25 cellular contexts compared by ENCODE assay signal in the genomic region with DNA sequence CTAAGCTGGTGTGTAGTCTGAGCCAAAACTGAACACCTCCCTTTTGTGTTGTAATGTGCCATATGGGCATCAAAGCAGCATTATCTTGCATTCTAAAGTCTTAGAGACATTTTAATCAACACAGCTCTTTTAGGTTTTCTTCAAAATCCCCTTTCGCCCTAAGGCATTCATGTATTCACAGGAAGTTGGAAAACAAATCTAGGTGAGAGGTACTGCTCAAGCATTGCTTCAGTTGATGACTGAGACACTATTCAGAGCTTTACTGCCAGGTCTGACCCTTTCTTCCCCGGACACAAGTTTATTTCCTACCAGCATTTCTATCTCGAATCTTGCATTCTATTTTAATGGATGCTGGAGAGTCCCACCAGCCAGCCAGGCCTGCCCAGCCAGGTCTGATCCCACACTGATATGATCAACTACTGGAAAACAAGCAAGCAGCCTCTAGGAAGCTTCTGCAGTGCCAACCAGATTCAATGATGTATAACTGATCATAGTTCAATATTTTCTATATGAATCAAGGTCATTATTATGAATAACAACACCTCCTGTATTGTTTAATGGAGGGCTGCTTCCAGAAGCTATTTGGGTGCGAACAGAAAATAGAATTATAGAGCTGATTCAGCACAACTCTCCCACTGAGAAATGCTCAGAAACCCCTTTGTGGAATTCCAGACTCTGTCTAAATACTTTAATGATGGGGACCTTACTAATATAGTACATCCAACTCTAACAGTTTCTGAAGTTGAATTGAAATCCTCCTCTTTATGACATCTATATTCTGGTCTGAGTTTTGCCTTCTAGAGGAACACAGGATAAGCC. TPM values are rescaled to one million over a fixed set of nuclear protein-coding genes. Genes with fewer than 3 reads are reported as not detected.
DNase-seq lines count a peak whose midpoint lies in the region; ATAC-seq, FAIRE-seq and TF ChIP-seq lines count a peak whose summit lies in the region.
"Had no signal": no experiment of that assay in that cellular context is flagged by ENCODE, and none has a peak within 500 bp of the region (broad histone marks: within the 10 kb centered on the region; RNA-seq: fewer than 3 reads in every experiment).

No MANE protein-coding gene starts in this region.

- peak overlapping the region; percentile 36 for H3K4me2 ChIP-seq in keratinocyte (ENCODE audit: control insufficient read depth, extremely low read depth, insufficient read depth, low read depth, low read length)

- H3K9ac ChIP-seq in SK-N-MC (ENCODE audit: insufficient read length) (no peak overlapping the region), keratinocyte (ENCODE audit: control insufficient read depth, extremely low read depth, insufficient read depth, low read length) (no peak overlapping the region)

- H3K9me1 ChIP-seq in keratinocyte (ENCODE audit: control insufficient read depth, extremely low read depth, insufficient read depth, low read length), result no peaks in the 10 kb centered on the region

- 0 out of 2 replicates have a peak overlapping the region, but pooled peaks have one; percentile 8 for H3K27ac ChIP-seq in SK-N-MC
- H3K27ac ChIP-seq in keratinocyte (ENCODE audit: control insufficient read depth, insufficient read depth, low read length), result no peak overlapping the region
- H3K27ac ChIP-seq: HL-60, RWPE1 had no signal

- ATAC-seq in activated CD4-positive, CD25-positive, alpha-beta regulatory T cell treated with anti-CD3 and anti-CD28 coated beads, Interleukin-2, amount 50 U/mL, for 24 hours, result no peak
- no peak for ATAC-seq in GM21423 (IDR thresholded peaks at IDR 0.05; ENCODE audit: unreplicated experiment)
- ATAC-seq: CD8-positive, alpha-beta T cell; Panc1 had no signal

- H3K27me3 ChIP-seq in BE2C (no peaks in the 10 kb centered on the region), keratinocyte (ENCODE audit: control insufficient read depth, extremely low read depth, insufficient read depth, low read length) (no peaks in the 10 kb centered on the region)
- H3K27me3 ChIP-seq: MG63 had no signal

- no peak overlapping the region for H3K4me3 ChIP-seq in BE2C (ENCODE audit: low read depth, low read length)
- H3K4me3 ChIP-seq in SK-N-MC, result no peak overlapping the region
- H3K4me3 ChIP-seq in keratinocyte (ENCODE audit: control insufficient read depth in 2 of 3, extremely low read depth in 1 of 3, insufficient read depth in 2 of 3, low read depth in 1 of 3, low read length in 3 of 3), result no peak overlapping the region
- H3K4me3 ChIP-seq: MG63 had no signal

- DNase-seq in BE2C (peak; percentile 33), ELR (ENCODE audit: low read depth) (peak; percentile 15), SK-N-MC (ENCODE audit: low read depth, low spot score) (no peak), keratinocyte (ENCODE audit: low read depth, low spot score) (no peak), GM10248 (ENCODE audit: extremely low spot score) (no peak), NCI-H345 treated with DMSO at 0.1 percent for 48 hours (lab: John Stamatoyannopoulos, UW; ENCODE audit: unreplicated experiment) (no peak)
- DNase-seq: C1 segment of cervical spinal cord; Caco-2; CD8-positive, alpha-beta T cell; GF-D8; Kasumi-1; MG63; NCI-H1105 treated with DMSO at 0.1 percent for 48 hours; NCI-H146; NCI-H1930; NCI-H2107; NCI-H446 treated with DMSO at 0.1 percent for 48 hours; NCI-H526 treated with DMSO at 0.1 percent for 48 hours; SHP77 had no signal

- H3K36me3 ChIP-seq in BE2C (no peaks in the 10 kb centered on the region), SK-N-MC (ENCODE audit: insufficient read depth, low read length) (no peaks in the 10 kb centered on the region), keratinocyte (ENCODE audit: control insufficient read depth in 2 of 2, extremely low read depth in 1 of 2, insufficient read depth in 2 of 2, low read length in 2 of 2) (no peaks in the 10 kb centered on the region)
- H3K36me3 ChIP-seq: MG63 had no signal

- dilution Hi-C loops in keratinocyte (cut with MboI; ENCODE audit: extremely low pct_ligation_motif_present, low sequenced_read_pairs), result no loop called here

- CTCF ChIA-PET in GM10248 (lab: Yijun Ruan, JAX), result interaction anchor here (0.6 to 2.4 kb wide), 5 partner anchors 8 to 117 kb away, joined by 3 to 9 read pairs (median 4); no protein-coding TSS in a partner anchor

- H4K20me1 ChIP-seq in keratinocyte (ENCODE audit: control insufficient read depth, extremely low read depth, insufficient read depth, low read length), result no peaks in the 10 kb centered on the region

- POLR2A ChIA-PET in GM10248 (lab: Yijun Ruan, JAX), result interaction anchor here (0.6 kb wide), 1 partner anchor 589 kb away, joined by 3 read pairs; no protein-coding TSS in a partner anchor

- H3K4me1 ChIP-seq in BE2C (peaks cover 12% of the 10 kb centered on the region), keratinocyte (ENCODE audit: control insufficient read depth, extremely low read depth, insufficient read depth, low read length) (peaks cover 5% of the 10 kb centered on the region)
- H3K4me1 ChIP-seq: Caco-2 had no signal

- H3K9me3 ChIP-seq in BE2C (no peaks in the 10 kb centered on the region), SK-N-MC (ENCODE audit: low read depth, low read length) (no peaks in the 10 kb centered on the region), keratinocyte (ENCODE audit: control insufficient read depth, low read depth, low read length) (no peaks in the 10 kb centered on the region)
- H3K9me3 ChIP-seq: Caco-2, MG63 had no signal

- no peak overlapping the region for H2AFZ ChIP-seq in keratinocyte (ENCODE audit: control insufficient read depth, low read length)

- TF ChIP-seq CTCF in BE2C (IDR thresholded peaks at IDR 0.05; ENCODE audit: low read depth, low read length), result no peak
- TF ChIP-seq CTCF in keratinocyte (optimal IDR thresholded peaks at IDR 0.05 in 1 of 3, IDR thresholded peaks at IDR 0.05 in 1 of 3, conservative IDR thresholded peaks at IDR 0.05 in 1 of 3; ENCODE audit: extremely low read depth in 1 of 3, insufficient read depth in 2 of 3, low read length in 3 of 3), result no peak
- no peak for TF ChIP-seq CTCF in GM10248 (IDR thresholded peaks at IDR 0.05; ENCODE audit: control extremely low read depth, extremely low read depth, low read depth, missing control alignments)

- peak; percentile 75 for FAIRE-seq in keratinocyte (lab: Jason Lieb, UNC)
- FAIRE-seq: GM12892 had no signal

- H3K79me2 ChIP-seq in keratinocyte (ENCODE audit: control insufficient read depth, insufficient read depth, low read length), result peaks cover 5% of the 10 kb centered on the region

RNA-seq across cellular contexts. Expression of gene BRAF, which starts 4.0 kb away (rescaled TPM):
- polyA plus RNA-seq in BE2C (2012; ENCODE audit: insufficient read depth, insufficient read length, low read depth), result 11.7 TPM
- 9.4 to 12.4 TPM (median 9.4 TPM) in 3 replicates for polyA plus RNA-seq in keratinocyte
- polyA plus RNA-seq in keratinocyte (2011; ENCODE audit: low read depth), result 19.9 TPM
- polyA plus RNA-seq in keratinocyte (2011; cell fraction: cytosol; rRNA removed), result 6.7 and 14.0 TPM in 2 replicates
- 16.6 and 17.8 TPM in 2 replicates for polyA plus RNA-seq in keratinocyte (2011; cell fraction: nucleus; rRNA removed)
- 4.8 and 9.5 TPM in 2 replicates for polyA plus RNA-seq in keratinocyte (2012; ENCODE audit: low replicate concordance)
- polyA minus RNA-seq in keratinocyte, result 10.1 to 45.0 TPM (median 27.8 TPM) in 3 replicates
- polyA minus RNA-seq in keratinocyte (2011; cell fraction: cytosol; rRNA and poly(A)+ RNA removed), result 15.5 TPM
- 28.3 and 64.5 TPM in 2 replicates for polyA minus RNA-seq in keratinocyte (2011; cell fraction: nucleus; rRNA and poly(A)+ RNA removed)

Comparison
In these comparisons a context has a peak if more than half of its experiments do, and no peak if none do; other contexts are left out.
1. DNase-seq: peak in BE2C (single experiment) and ELR (single experiment); none in SK-N-MC (single experiment), keratinocyte (single experiment), GM10248 (single experiment) and NCI-H345 treated with DMSO at 0.1 percent for 48 hours (single experiment).